In the genomic region with DNA sequence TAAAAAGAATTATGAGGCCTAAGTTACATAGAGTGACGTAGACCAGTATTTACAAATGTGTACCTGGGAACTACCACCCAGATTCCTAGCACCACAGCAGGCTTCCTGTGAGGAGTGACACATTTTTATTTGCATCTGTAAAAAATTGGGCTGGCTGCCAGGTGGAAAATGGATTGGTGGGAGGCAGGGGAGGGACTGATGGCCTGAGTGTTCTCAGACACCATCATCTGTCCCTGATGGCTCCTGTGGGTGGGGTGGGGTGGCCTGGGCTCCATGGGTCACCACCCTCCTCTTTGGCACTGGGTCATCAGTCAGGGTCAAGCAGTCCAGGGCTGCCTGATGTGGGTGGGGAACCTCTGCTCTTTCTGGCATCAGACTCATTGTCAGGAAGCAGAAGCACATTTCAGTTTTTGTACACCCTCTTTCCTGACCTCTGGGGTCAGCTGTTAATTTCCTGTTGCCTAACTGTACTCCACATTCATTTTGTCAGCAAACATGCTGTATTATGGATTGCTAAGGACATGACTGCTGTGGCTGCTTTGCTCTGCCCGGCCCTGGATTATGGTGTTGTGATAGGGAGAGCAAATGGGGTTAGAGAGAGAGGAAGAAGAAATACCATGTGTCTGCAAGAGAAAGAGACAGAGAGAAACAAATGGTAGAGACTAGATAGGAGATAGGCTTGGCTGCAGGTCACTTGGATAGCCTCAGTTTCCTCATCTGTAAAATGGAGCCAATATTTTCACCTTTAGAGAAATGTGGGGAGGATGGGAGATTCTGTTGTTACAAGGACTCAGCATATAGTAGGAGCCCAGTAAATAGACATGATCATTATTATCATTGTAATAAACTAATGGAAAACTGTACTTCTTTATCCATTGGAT, we compare ENCODE assay signal across 8 cellular contexts. TPM values are rescaled to one million over a fixed set of nuclear protein-coding genes. Genes with fewer than 3 reads are reported as not detected.
DNase-seq lines count a peak whose midpoint lies in the region; ATAC-seq and TF ChIP-seq lines count a peak whose summit lies in the region.

No MANE protein-coding gene starts in this region.

- H2AFZ ChIP-seq in H9 (ENCODE audit: low read length): no peak overlapping the region
- 0 out of 2 replicates have a peak overlapping the region, but pooled peaks have one; percentile 21 for H2AFZ ChIP-seq in PC-3 (ENCODE audit: low read length)

- H3K4me1 ChIP-seq in H9 (ENCODE audit: insufficient read depth, low read length) (no peaks in the 10 kb centered on the region; the same call in 1 of the 2 replicates), PC-3 (ENCODE audit: insufficient read depth, low read length) (peaks cover 14% of the 10 kb centered on the region)

- no peaks in the 10 kb centered on the region for H3K27me3 ChIP-seq in H9 (ENCODE audit: insufficient read depth, low read length)
- H3K27me3 ChIP-seq in PC-3 (ENCODE audit: low read length): no peaks in the 10 kb centered on the region

- peak; percentile 71 for ATAC-seq in PC-3
- no peak for ATAC-seq in activated CD8-positive, alpha-beta T cell treated with anti-CD3 and anti-CD28 coated beads for 36 hours
- ATAC-seq in GM21528 (IDR thresholded peaks at IDR 0.05; ENCODE audit: low FRiP score, unreplicated experiment): no peak

- H3K9me2 ChIP-seq in PC-3 (replicated peaks; ENCODE audit: low read length): no peaks in the 10 kb centered on the region

- no peak overlapping the region for H3K18ac ChIP-seq in H9 (ENCODE audit: insufficient read length, low read depth, low read length)

- no peak overlapping the region for H3K4me3 Mint-ChIP-seq in H9
- no peak overlapping the region for H3K4me3 Mint-ChIP-seq in activated naive CD4-positive, alpha-beta T cell treated with anti-CD3 and anti-CD28 coated beads, Interleukin-2, amount 10 ng/mL, durations not matched to agents 7 days and 5 days
- no peak overlapping the region for H3K4me3 Mint-ChIP-seq in activated CD8-positive, alpha-beta T cell treated with anti-CD3 and anti-CD28 coated beads for 36 hours

- no peak overlapping the region for H3K4me3 ChIP-seq in PC-3 (ENCODE audit: low read length)

- H3F3A ChIP-seq in PC-3 (ENCODE audit: low read length, unreplicated experiment): no peaks in the 10 kb centered on the region

- no peaks in the 10 kb centered on the region; the same call in 1 of the 2 replicates for H3K27me3 Mint-ChIP-seq in H9 (ENCODE audit: low read depth)
- peaks cover 27% of the 10 kb centered on the region for H3K27me3 Mint-ChIP-seq in activated naive CD4-positive, alpha-beta T cell treated with anti-CD3 and anti-CD28 coated beads, Interleukin-2, amount 10 ng/mL, durations not matched to agents 7 days and 5 days
- H3K27me3 Mint-ChIP-seq in activated CD8-positive, alpha-beta T cell treated with anti-CD3 and anti-CD28 coated beads for 36 hours: no peaks in the 10 kb centered on the region

- H2BK15ac ChIP-seq in H9 (ENCODE audit: low read depth, low read length): no peak overlapping the region

- H3K9me3 ChIP-seq in H9 (ENCODE audit: control insufficient read depth, low read depth, low read length) (no peaks in the 10 kb centered on the region), PC-3 (ENCODE audit: low read length) (no peaks in the 10 kb centered on the region)

- H4K91ac ChIP-seq in H9 (ENCODE audit: insufficient read length, low read depth, low read length): no peak overlapping the region

- H3K4me2 ChIP-seq in H9 (ENCODE audit: insufficient read depth, insufficient read length, low read length) (no peak overlapping the region), PC-3 (ENCODE audit: low read length) (no peak overlapping the region)

- no peaks in the 10 kb centered on the region; a peak in 1 of 5 replicates for H3K9me3 Mint-ChIP-seq in H9
- no peaks in the 10 kb centered on the region for H3K9me3 Mint-ChIP-seq in activated naive CD4-positive, alpha-beta T cell treated with anti-CD3 and anti-CD28 coated beads, Interleukin-2, amount 10 ng/mL, durations not matched to agents 7 days and 5 days
- no peaks in the 10 kb centered on the region for H3K9me3 Mint-ChIP-seq in activated CD8-positive, alpha-beta T cell treated with anti-CD3 and anti-CD28 coated beads for 36 hours

- CTCF ChIA-PET in PC-3 (lab: Charles Lee): no interaction called here
- CTCF ChIA-PET in activated naive CD4-positive, alpha-beta T cell treated with anti-CD3 and anti-CD28 coated beads, Interleukin-2, amount 10 ng/mL, durations not matched to agents 7 days and 5 days (lab: Charles Lee): no interaction called here
- CTCF ChIA-PET in activated CD8-positive, alpha-beta T cell treated with anti-CD3 and anti-CD28 coated beads for 36 hours (lab: Charles Lee): no interaction called here

- H4K5ac ChIP-seq in H9 (ENCODE audit: insufficient read length, low read depth, low read length): no peak overlapping the region

- no peak overlapping the region for H2BK20ac ChIP-seq in H9 (ENCODE audit: low read depth, low read length, poor library complexity, severe bottlenecking)

- H3K23ac ChIP-seq in H9 (ENCODE audit: insufficient read length, low read depth, low read length): no peak overlapping the region

- H2AK5ac ChIP-seq in H9 (ENCODE audit: insufficient read length, low read length): no peak overlapping the region

- H3K79me2 ChIP-seq in H9 (ENCODE audit: insufficient read depth, low read length) (no peaks in the 10 kb centered on the region), PC-3 (ENCODE audit: low read length) (no peaks in the 10 kb centered on the region)

- no peak overlapping the region for H3K56ac ChIP-seq in H9 (ENCODE audit: insufficient read length, low read depth, low read length)

- H3K23me2 ChIP-seq in H9 (ENCODE audit: insufficient read length, low read depth, low read length, poor library complexity, severe bottlenecking): no peaks in the 10 kb centered on the region

- H3K9ac ChIP-seq in H9 (ENCODE audit: extremely low read depth, insufficient read length, low read length) (no peak overlapping the region), PC-3 (ENCODE audit: low read length) (no peak overlapping the region)

- peak overlapping the region; percentile 1 to 54 (median 23); a peak in 3 of 7 replicates for H3K27ac Mint-ChIP-seq in H9
- no peak overlapping the region for H3K27ac Mint-ChIP-seq in activated naive CD4-positive, alpha-beta T cell treated with anti-CD3 and anti-CD28 coated beads, Interleukin-2, amount 10 ng/mL, durations not matched to agents 7 days and 5 days
- no peak overlapping the region for H3K27ac Mint-ChIP-seq in activated CD8-positive, alpha-beta T cell treated with anti-CD3 and anti-CD28 coated beads for 36 hours

- peaks cover 9 to 18% of the 10 kb centered on the region in 2 experiments for H3K4me1 Mint-ChIP-seq in H9
- no peaks in the 10 kb centered on the region for H3K4me1 Mint-ChIP-seq in activated naive CD4-positive, alpha-beta T cell treated with anti-CD3 and anti-CD28 coated beads, Interleukin-2, amount 10 ng/mL, durations not matched to agents 7 days and 5 days
- H3K4me1 Mint-ChIP-seq in activated CD8-positive, alpha-beta T cell treated with anti-CD3 and anti-CD28 coated beads for 36 hours (ENCODE audit: low read depth): no peaks in the 10 kb centered on the region

- intact Hi-C loops in PC-3 (cut with micrococcal nuclease): no loop called here
- intact Hi-C loops in posterior vena cava (cut with DNase I): no loop called here
- intact Hi-C loops in activated CD8-positive, alpha-beta T cell treated with anti-CD3 and anti-CD28 coated beads for 36 hours (cut with micrococcal nuclease): no loop called here

- no peak overlapping the region for H4K8ac ChIP-seq in H9 (replicated peaks; ENCODE audit: insufficient read length, low read depth, low read length)

- no peak overlapping the region for H3K4ac ChIP-seq in H9 (ENCODE audit: low read depth, low read length)

- TF ChIP-seq CTCF in H9 (conservative IDR thresholded peaks at IDR 0.05) (no peak), PC-3 (conservative IDR thresholded peaks at IDR 0.05; ENCODE audit: low read depth, low read length) (no peak)
- no peak for TF ChIP-seq CTCF in activated CD8-positive, alpha-beta T cell treated with anti-CD3 and anti-CD28 coated beads for 36 hours (IDR thresholded peaks at IDR 0.05)

- H2BK5ac ChIP-seq in H9 (ENCODE audit: insufficient read length, low read length): no peak overlapping the region

- no peak for DNase-seq in H9
- DNase-seq in PC-3: peak; percentile 79
- DNase-seq in fibroblast of gingiva (ENCODE audit: low read depth): peak; percentile 42
- peak; percentile 89 for DNase-seq in posterior vena cava (ENCODE audit: low spot score)
- no peak for DNase-seq in activated naive CD4-positive, alpha-beta T cell treated with anti-CD3 and anti-CD28 coated beads, Interleukin-2, amount 10 ng/mL, durations not matched to agents 7 days and 5 days
- no peak for DNase-seq in activated CD8-positive, alpha-beta T cell treated with anti-CD3 and anti-CD28 coated beads for 36 hours
- no peak for DNase-seq in ureter (ENCODE audit: low spot score)

- no peak overlapping the region for H2BK120ac ChIP-seq in H9 (ENCODE audit: low read depth, low read length, poor library complexity, severe bottlenecking)

- no peak overlapping the region; the same call in 1 of the 2 replicates for H3K14ac ChIP-seq in H9 (ENCODE audit: insufficient read depth, low read length)

- no TSS peak for BruUV-seq in PC-3 (replicated peaks; lab: Mats Ljungman, UMichigan)

- H3T11ph ChIP-seq in H9 (ENCODE audit: low read length): no peak overlapping the region

- peaks cover 0 to 5% (median 0%) of the 10 kb centered on the region in 3 experiments; a peak in 1 of 7 replicates for H3K36me3 Mint-ChIP-seq in H9 (ENCODE audit: insufficient read depth in 1 of 3, low read depth in 3 of 3)
- no peaks in the 10 kb centered on the region for H3K36me3 Mint-ChIP-seq in activated naive CD4-positive, alpha-beta T cell treated with anti-CD3 and anti-CD28 coated beads, Interleukin-2, amount 10 ng/mL, durations not matched to agents 7 days and 5 days
- H3K36me3 Mint-ChIP-seq in activated CD8-positive, alpha-beta T cell treated with anti-CD3 and anti-CD28 coated beads for 36 hours (ENCODE audit: low read depth): no peaks in the 10 kb centered on the region

- no peak overlapping the region for H2BK12ac ChIP-seq in H9 (ENCODE audit: insufficient read length, low read depth, low read length)

- no CpG with 5 or more reads among the region's 2 CpGs for WGBS in H9 (ENCODE audit: extremely low coverage, insufficient read length, low lambda C conversion rate)

- H4K20me1 ChIP-seq in H9 (ENCODE audit: control insufficient read depth, insufficient read depth, insufficient read length) (no peaks in the 10 kb centered on the region), PC-3 (ENCODE audit: low read length) (no peaks in the 10 kb centered on the region)

- POLR2A ChIA-PET in PC-3 (lab: Charles Lee; ENCODE audit: unreplicated experiment): no interaction called here
- POLR2A ChIA-PET in activated CD8-positive, alpha-beta T cell treated with anti-CD3 and anti-CD28 coated beads for 36 hours (lab: Charles Lee): interaction anchor here (0.5 to 1.4 kb wide), 2 partner anchors 20 to 25 kb away, joined by 3 to 4 read pairs; a partner anchor contains a TSS

- H3K36me3 ChIP-seq in PC-3 (ENCODE audit: low read depth, low read length): no peaks in the 10 kb centered on the region

- H3K27ac ChIP-seq in H9 (ENCODE audit: insufficient read length, low read depth, low read length): no peak overlapping the region
- H3K27ac ChIP-seq in PC-3 (ENCODE audit: low read length): peak overlapping the region; percentile 79

- no peaks in the 10 kb centered on the region for H3K79me1 ChIP-seq in H9 (ENCODE audit: insufficient read depth, low read depth, low read length, poor library complexity, severe bottlenecking)

RNA-seq across cellular contexts. Expression of a gene that starts 11.6 kb away (rescaled TPM):
- 1.5 and 2.0 TPM in 2 replicates for total RNA-seq in H9 (2021)
- total RNA-seq in PC-3 (2014; rRNA removed): not detected in 2 replicates
- 100 to 1,000 TPM; 231 to 371 TPM for total RNA-seq in posterior vena cava
- under 1 TPM; 0.47 to 0.70 TPM for total RNA-seq in activated CD8-positive, alpha-beta T cell treated with anti-CD3 and anti-CD28 coated beads for 36 hours
- 119 TPM for total RNA-seq in ureter

RNA-seq across cellular contexts. Expression of a gene that starts 12.5 kb away (rescaled TPM):
- 0.81 and 1.1 TPM in 2 replicates for total RNA-seq in H9 (2021)
- total RNA-seq in PC-3 (2014; rRNA removed): 0.18 and 1.0 TPM in 2 replicates
- total RNA-seq in posterior vena cava: 10 to 100 TPM in 1 of 2 donors, 1 to 10 TPM in 1; 8.4 to 12.6 TPM
- under 1 TPM; 0.34 to 0.63 TPM for total RNA-seq in activated CD8-positive, alpha-beta T cell treated with anti-CD3 and anti-CD28 coated beads for 36 hours
- total RNA-seq in ureter: 20.7 TPM

RNA-seq across cellular contexts. Expression of a gene that starts 20.2 kb away (rescaled TPM):
- total RNA-seq in H9 (2021) (43.8 and 45.5 TPM in 2 replicates), PC-3 (2014; rRNA removed) (9.8 and 18.5 TPM in 2 replicates), posterior vena cava (10 to 100 TPM; 28.8 to 29.2 TPM), ureter (30.6 TPM)
- total RNA-seq in activated CD8-positive, alpha-beta T cell treated with anti-CD3 and anti-CD28 coated beads for 36 hours: 10 to 100 TPM; 25.1 to 27.1 TPM

RNA-seq across cellular contexts. Expression of a gene that starts 36.0 kb away (rescaled TPM):
- total RNA-seq in H9 (2021) (27.4 and 30.4 TPM in 2 replicates), PC-3 (2014; rRNA removed) (42.8 and 48.0 TPM in 2 replicates), posterior vena cava (1 to 10 TPM; 7.7 to 9.8 TPM), ureter (22.7 TPM)
- 1 to 10 TPM; 7.2 to 9.4 TPM for total RNA-seq in activated CD8-positive, alpha-beta T cell treated with anti-CD3 and anti-CD28 coated beads for 36 hours

Comparison
In these comparisons a context has a peak if more than half of its experiments do, and no peak if none do; other contexts are left out.
1. DNase-seq: peak in PC-3 (single experiment), fibroblast of gingiva (single experiment) and posterior vena cava (single experiment); none in H9 (single experiment), activated naive CD4-positive, alpha-beta T cell treated with anti-CD3 and anti-CD28 coated beads, Interleukin-2, amount 10 ng/mL, durations not matched to agents 7 days and 5 days (single experiment), activated CD8-positive, alpha-beta T cell treated with anti-CD3 and anti-CD28 coated beads for 36 hours (single experiment) and ureter (single experiment).
2. H3K27ac Mint-ChIP-seq: peak in H9 (3 of 3); none in activated naive CD4-positive, alpha-beta T cell treated with anti-CD3 and anti-CD28 coated beads, Interleukin-2, amount 10 ng/mL, durations not matched to agents 7 days and 5 days (single experiment) and activated CD8-positive, alpha-beta T cell treated with anti-CD3 and anti-CD28 coated beads for 36 hours (single experiment).
3. RNA of a gene that starts 11.6 kb away (total RNA-seq): 231 to 371 TPM in posterior vena cava and 119 TPM in ureter (single experiment); 1.5 to 2.0 TPM in H9, 0.47 to 0.70 TPM in activated CD8-positive, alpha-beta T cell treated with anti-CD3 and anti-CD28 coated beads for 36 hours and not detected in PC-3; every median in the first group is over 10 times any median in the second.